In genomic region chr4:153113061-153113837, GRCh38 we compare ENCODE assay signal across 13 cellular contexts.
A peak's percentile ranks its signal among the peaks of the same experiment; 100 is the strongest.
DNase-seq lines count a peak whose midpoint lies in the region; ATAC-seq and TF ChIP-seq lines count a peak whose summit lies in the region.
"Had no signal": no experiment of that assay in that cellular context is flagged by ENCODE, and none has a peak within 500 bp of the region (broad histone marks: within the 10 kb centered on the region; RNA-seq: fewer than 3 reads in every experiment).

No MANE protein-coding gene starts in this region.

- no peak for TF ChIP-seq EP300 in tibial nerve (IDR thresholded peaks at IDR 0.05)

- H3K36me3 Mint-ChIP-seq in MCF 10A (ENCODE audit: insufficient read depth, unreplicated experiment): no peaks in the 10 kb centered on the region
- H3K36me3 Mint-ChIP-seq: T-cell had no signal

- H3K79me2 ChIP-seq in KMS-11 (ENCODE audit: insufficient read depth, low read depth): no peaks in the 10 kb centered on the region
- H3K79me2 ChIP-seq: hepatocyte had no signal

- H3K27me3 ChIP-seq in right atrium auricular region: no peaks in the 10 kb centered on the region
- no peaks in the 10 kb centered on the region for H3K27me3 ChIP-seq in KMS-11 (ENCODE audit: insufficient read depth, low read depth)
- H3K27me3 ChIP-seq in tibial nerve: no peaks in the 10 kb centered on the region
- H3K27me3 ChIP-seq: BE2C, hepatocyte had no signal

- POLR2A ChIA-PET in MCF 10A (lab: Yijun Ruan, JAX): interaction anchor here (1.8 kb wide), 1 partner anchor 8 kb away, joined by 6 read pairs; no protein-coding TSS in a partner anchor

- no TSS peak for BruUV-seq in MCF 10A (replicated peaks; lab: Mats Ljungman, UMichigan)

- 89 to 90% methylated on average over 8 of the region's 8 CpGs for WGBS in tibial nerve, 2 donors

- H3K36me3 ChIP-seq in right atrium auricular region (no peaks in the 10 kb centered on the region), KMS-11 (ENCODE audit: insufficient read depth) (no peaks in the 10 kb centered on the region), tibial nerve (no peaks in the 10 kb centered on the region)
- H3K36me3 ChIP-seq: BE2C had no signal

- no peaks in the 10 kb centered on the region for H3K9me3 ChIP-seq in right atrium auricular region
- H3K9me3 ChIP-seq in tibial nerve: no peaks in the 10 kb centered on the region
- H3K9me3 ChIP-seq: BE2C had no signal

- in situ Hi-C loops in astrocyte of the cerebellum (cut with HindIII; ENCODE audit: low sequenced_read_pairs): no loop called here

- H3K27ac ChIP-seq in right atrium auricular region: no peak overlapping the region
- H3K27ac ChIP-seq in KMS-11: no peak overlapping the region
- H3K27ac ChIP-seq in tibial nerve: no peak overlapping the region
- H3K27ac ChIP-seq: hepatocyte had no signal

- no peak for TF ChIP-seq POLR2A in tibial nerve (IDR thresholded peaks at IDR 0.05)

- H4K20me1 ChIP-seq in KMS-11 (ENCODE audit: insufficient read depth): no peaks in the 10 kb centered on the region

- intact Hi-C loops in left cardiac atrium (cut with DNase I) (no loop called here), MCF 10A (cut with micrococcal nuclease) (no loop called here)

- H3K9me3 Mint-ChIP-seq in MCF 10A (ENCODE audit: unreplicated experiment): no peaks in the 10 kb centered on the region
- H3K9me3 Mint-ChIP-seq: T-cell had no signal

- H3K4me3 Mint-ChIP-seq in MCF 10A (ENCODE audit: unreplicated experiment): no peak overlapping the region
- H3K4me3 Mint-ChIP-seq: T-cell had no signal

- H3K4me1 ChIP-seq in right atrium auricular region: peaks cover 0 to 10% of the 10 kb centered on the region in 2 donors
- H3K4me1 ChIP-seq in KMS-11 (ENCODE audit: low read depth, poor library complexity, severe bottlenecking): peaks cover 64% of the 10 kb centered on the region
- H3K4me1 ChIP-seq in tibial nerve: peaks cover 0 to 16% (median 7%) of the 10 kb centered on the region in 4 donors
- H3K4me1 ChIP-seq: BE2C had no signal

- CTCF ChIA-PET in MCF 10A (lab: Yijun Ruan, JAX): interaction anchor here (0.6 to 8.1 kb wide), 7 partner anchors 14 to 265 kb away, joined by 3 to 59 read pairs (median 6); partner anchors contain the start of gene FHDC1

- H3K4me3 ChIP-seq in right atrium auricular region (no peak overlapping the region), KMS-11 (IDR thresholded peaks at IDR 0.05; ENCODE audit: insufficient read depth, low read depth, low read length) (no peak overlapping the region), astrocyte of the cerebellum (ENCODE audit: low read depth, low read length) (no peak overlapping the region), tibial nerve (no peak overlapping the region)
- H3K4me3 ChIP-seq: hepatocyte, lung had no signal

- DNase-seq in right atrium auricular region (ENCODE audit: low spot score): peak; percentile 0
- DNase-seq in left cardiac atrium: no peak
- DNase-seq in astrocyte of the cerebellum (ENCODE audit: low read depth): peak; percentile 97
- DNase-seq in renal cortical epithelial cell (ENCODE audit: low read depth): peak; percentile 94
- no peak for DNase-seq in MCF 10A (ENCODE audit: unreplicated experiment)
- no peak for DNase-seq in tibial nerve (ENCODE audit: low spot score in 2 of 2)
- DNase-seq: BE2C, NCI-H2081 treated with DMSO at 0.1 percent for 48 hours had no signal

- H2AFZ ChIP-seq in KMS-11 (ENCODE audit: low read depth): no peak overlapping the region
- H2AFZ ChIP-seq: hepatocyte had no signal

- no peak overlapping the region for H3K27ac Mint-ChIP-seq in MCF 10A (ENCODE audit: low read depth, unreplicated experiment)
- H3K27ac Mint-ChIP-seq: T-cell had no signal

- no peak for TF ChIP-seq CTCF in right atrium auricular region (IDR thresholded peaks at IDR 0.05)
- TF ChIP-seq CTCF in KMS-11 (conservative IDR thresholded peaks at IDR 0.05; ENCODE audit: low read depth, low read length): no peak
- TF ChIP-seq CTCF in astrocyte of the cerebellum (IDR thresholded peaks at IDR 0.05; ENCODE audit: low read depth, low read length, missing control alignments): no peak
- TF ChIP-seq CTCF in MCF 10A (IDR thresholded peaks at IDR 0.05; ENCODE audit: unreplicated experiment): no peak
- no peak for TF ChIP-seq CTCF in tibial nerve (IDR thresholded peaks at IDR 0.05)

- ATAC-seq in left cardiac atrium (no peak), GM18907 (IDR thresholded peaks at IDR 0.05; ENCODE audit: unreplicated experiment) (no peak)
- ATAC-seq: T-cell had no signal

- H3K27me3 Mint-ChIP-seq in MCF 10A (ENCODE audit: insufficient read depth, unreplicated experiment): no peaks in the 10 kb centered on the region
- H3K27me3 Mint-ChIP-seq: T-cell had no signal

- H3K4me2 ChIP-seq in KMS-11: peak overlapping the region; percentile 16; the same call in 1 of the 2 replicates
- H3K4me2 ChIP-seq: hepatocyte had no signal

- H3K9ac ChIP-seq in KMS-11: no peak overlapping the region

- no peaks in the 10 kb centered on the region for H3K4me1 Mint-ChIP-seq in MCF 10A (ENCODE audit: insufficient read depth, unreplicated experiment)

Comparison
In these comparisons a context has a peak if more than half of its experiments do, and no peak if none do; other contexts are left out.
1. DNase-seq: peak in right atrium auricular region (single experiment), astrocyte of the cerebellum (single experiment) and renal cortical epithelial cell (single experiment); none in left cardiac atrium (single experiment), MCF 10A (single experiment) and tibial nerve (0 of 2).